8 cellular contexts compared by ENCODE assay signal in genomic region chrX:65688403-65688881, GRCh38. TPM values are rescaled to one million over a fixed set of nuclear protein-coding genes. Genes with fewer than 3 reads are reported as not detected.
A peak's percentile ranks its signal among the peaks of the same experiment; 100 is the strongest.
DNase-seq lines count a peak whose midpoint lies in the region; ATAC-seq and TF ChIP-seq lines count a peak whose summit lies in the region.

No MANE protein-coding gene starts in this region.

- no peak overlapping the region for H3K27ac ChIP-seq in CD8-positive, alpha-beta T cell (ENCODE audit: low read depth, low read length)
- peak overlapping the region; percentile 89 to 91 for H3K27ac ChIP-seq in ascending aorta
- peak overlapping the region; percentile 69 to 81 (median 73) for H3K27ac ChIP-seq in gastrocnemius medialis
- H3K27ac ChIP-seq in hepatocyte: no peak overlapping the region

- peak overlapping the region; percentile 23 for H3K4me3 ChIP-seq in CD8-positive, alpha-beta T cell (ENCODE audit: low read depth, low read length)
- H3K4me3 ChIP-seq in ascending aorta (no peak overlapping the region), gastrocnemius medialis (no peak overlapping the region), hepatocyte (no peak overlapping the region)

- peaks cover 42% of the 10 kb centered on the region for H3K36me3 Mint-ChIP-seq in CD8-positive, alpha-beta T cell

- H3K9me2 ChIP-seq in hepatocyte (replicated peaks; ENCODE audit: insufficient read depth): no peaks in the 10 kb centered on the region

- in situ Hi-C loops in gastrocnemius medialis (cut with MboI; ENCODE audit: low sequenced_read_pairs in 4 of 4): loop anchor here in 1 of 4 donors (25.0 kb wide), 1 partner anchor 101 kb away; no protein-coding TSS in a partner anchor

- TF ChIP-seq POLR2A in gastrocnemius medialis (IDR thresholded peaks at IDR 0.05): no peak

- H3K4me1 ChIP-seq in CD8-positive, alpha-beta T cell (ENCODE audit: insufficient read depth, low read length): peaks cover 90% of the 10 kb centered on the region
- peaks cover 30 to 52% of the 10 kb centered on the region in 2 donors for H3K4me1 ChIP-seq in ascending aorta
- peaks cover 16 to 52% of the 10 kb centered on the region in 2 donors for H3K4me1 ChIP-seq in gastrocnemius medialis
- H3K4me1 ChIP-seq in hepatocyte (ENCODE audit: insufficient read depth): no peaks in the 10 kb centered on the region

- no peaks in the 10 kb centered on the region for H3K36me3 ChIP-seq in CD8-positive, alpha-beta T cell (ENCODE audit: insufficient read depth, low read length)
- no peaks in the 10 kb centered on the region for H3K36me3 ChIP-seq in ascending aorta
- H3K36me3 ChIP-seq in gastrocnemius medialis: no peaks in the 10 kb centered on the region
- no peaks in the 10 kb centered on the region for H3K36me3 ChIP-seq in hepatocyte (replicated peaks; ENCODE audit: insufficient read depth, low read depth)

- H2AFZ ChIP-seq in hepatocyte: no peak overlapping the region

- H3K27me3 Mint-ChIP-seq in CD8-positive, alpha-beta T cell (ENCODE audit: low read depth): no peaks in the 10 kb centered on the region

- no peaks in the 10 kb centered on the region for H4K20me1 ChIP-seq in hepatocyte (ENCODE audit: insufficient read depth, poor library complexity, severe bottlenecking)

- peaks cover 84% of the 10 kb centered on the region for H3K4me1 Mint-ChIP-seq in CD8-positive, alpha-beta T cell (ENCODE audit: low read depth)

- CTCF ChIA-PET in CD8-positive, alpha-beta T cell (lab: Charles Lee): interaction anchor here (0.9 to 1.0 kb wide), 2 partner anchors 9 to 13 kb away, joined by 3 read pairs; no protein-coding TSS in a partner anchor

- no peaks in the 10 kb centered on the region for H3K9me3 ChIP-seq in CD8-positive, alpha-beta T cell (ENCODE audit: low read length)
- H3K9me3 ChIP-seq in ascending aorta (no peaks in the 10 kb centered on the region), gastrocnemius medialis (no peaks in the 10 kb centered on the region), hepatocyte (ENCODE audit: low read depth) (no peaks in the 10 kb centered on the region)

- H3K4me3 Mint-ChIP-seq in CD8-positive, alpha-beta T cell: peak overlapping the region; percentile 65

- peak overlapping the region; percentile 97 for H3K27ac Mint-ChIP-seq in CD8-positive, alpha-beta T cell

- ATAC-seq in CD8-positive, alpha-beta T cell: no peak
- ATAC-seq in GM19372 (IDR thresholded peaks at IDR 0.05; ENCODE audit: low read depth, unreplicated experiment) (peak; percentile 87), HG03432 (IDR thresholded peaks at IDR 0.05; ENCODE audit: unreplicated experiment) (peak; percentile 91), gastrocnemius medialis (peak in 1 of 2 donors; percentile 50)

- H3K4me2 ChIP-seq in hepatocyte: no peak overlapping the region

- intact Hi-C loops in CD8-positive, alpha-beta T cell (cut with DNase I, micrococcal nuclease): loop anchor here in 1 of 2 experiments (5.0 kb wide), 1 partner anchor 34 kb away; no protein-coding TSS in a partner anchor
- intact Hi-C loops in ascending aorta (cut with DNase I) (loop anchor here (2.0 kb wide), 1 partner anchor 14 kb away; no protein-coding TSS in a partner anchor), gastrocnemius medialis (cut with DNase I; ENCODE audit: low total_unique reads) (no loop called here)

- H3K79me2 ChIP-seq in hepatocyte: peaks cover 20% of the 10 kb centered on the region

- H3K9me3 Mint-ChIP-seq in CD8-positive, alpha-beta T cell: no peaks in the 10 kb centered on the region

- 73% methylated on average over 3 of the region's 3 CpGs for WGBS in hepatocyte (ENCODE audit: low lambda C conversion rate, missing lambda C conversion rate)

- POLR2A ChIA-PET in CD8-positive, alpha-beta T cell (lab: Charles Lee): interaction anchor here (1.0 to 1.5 kb wide), 2 partner anchors 10 to 20 kb away, joined by 3 to 5 read pairs; no protein-coding TSS in a partner anchor

- H3K27me3 ChIP-seq in CD8-positive, alpha-beta T cell (ENCODE audit: insufficient read depth, low read length): no peaks in the 10 kb centered on the region
- H3K27me3 ChIP-seq in ascending aorta (no peaks in the 10 kb centered on the region), gastrocnemius medialis (no peaks in the 10 kb centered on the region), hepatocyte (no peaks in the 10 kb centered on the region)

- no peak for TF ChIP-seq CTCF in CD8-positive, alpha-beta T cell (IDR thresholded peaks at IDR 0.05)
- no peak for TF ChIP-seq CTCF in ascending aorta (IDR thresholded peaks at IDR 0.05)
- TF ChIP-seq CTCF in gastrocnemius medialis (IDR thresholded peaks at IDR 0.05 in 4 of 5, conservative IDR thresholded peaks at IDR 0.05 in 1 of 5): no peak
- no peak for TF ChIP-seq CTCF in hepatocyte (IDR thresholded peaks at IDR 0.05; ENCODE audit: poor library complexity)

- DNase-seq in CD8-positive, alpha-beta T cell: no peak
- no peak for DNase-seq in ascending aorta (ENCODE audit: low spot score in 2 of 2)
- no peak for DNase-seq in gastrocnemius medialis
- DNase-seq in hepatocyte (ENCODE audit: low spot score): no peak
- DNase-seq in NCI-H2081 (lab: John Stamatoyannopoulos, UW): no peak
- DNase-seq in GDM1 (lab: John Stamatoyannopoulos, UW): no peak

RNA-seq across cellular contexts. Expression of gene MSN, which starts 21.0 kb away (rescaled TPM):
- total RNA-seq in CD8-positive, alpha-beta T cell: 100 to 1,000 TPM; 285 to 286 TPM
- total RNA-seq in ascending aorta (338 TPM), gastrocnemius medialis (10 to 100 TPM; 39.1 to 69.6 (median 59.6) TPM), hepatocyte (59.0 and 73.0 TPM in 2 replicates)
- polyA plus RNA-seq in hepatocyte: 73.5 and 81.9 TPM in 2 replicates

Comparison
In these comparisons a context has a peak if more than half of its experiments do, and no peak if none do; other contexts are left out.
1. H3K27ac ChIP-seq: peak in ascending aorta (2 of 2) and gastrocnemius medialis (4 of 4); none in CD8-positive, alpha-beta T cell (single experiment) and hepatocyte (single experiment).